8 cellular contexts compared by ENCODE assay signal in genomic region chr2:98608118-98608961, GRCh38. TPM values are rescaled to one million over a fixed set of nuclear protein-coding genes. Genes with fewer than 3 reads are reported as not detected.
DNase-seq lines count a peak whose midpoint lies in the region; ATAC-seq and TF ChIP-seq lines count a peak whose summit lies in the region.

TSS of gene COA5 (minus strand) at chr2:98608512. CDS start at chr2:98608405, 107 bp downstream.
TSS of gene UNC50 (plus strand) at chr2:98608589. CDS start at chr2:98609760, 1,171 bp downstream.

- peak within 1 kb of the TSS; percentile 86 for H3K4me3 ChIP-seq in cardiac muscle cell
- H3K4me3 ChIP-seq in parathyroid adenoma (ENCODE audit: low read depth, low read length): peak within 1 kb of the TSS; percentile 84
- peak within 1 kb of the TSS; percentile 77 to 92 for H3K4me3 ChIP-seq in tibial artery

- peak within 1 kb of the TSS; percentile 77 for H3K4me2 ChIP-seq in parathyroid adenoma (ENCODE audit: low read length)

- H3K36me3 ChIP-seq in cardiac muscle cell (peaks cover 28% of the 10 kb centered on the region), parathyroid adenoma (ENCODE audit: control insufficient read depth, insufficient read depth, low read length) (no peaks in the 10 kb centered on the region), tibial artery (peaks cover 28 to 31% (median 31%) of the 10 kb centered on the region in 3 donors)

- H3K4me1 ChIP-seq in cardiac muscle cell (ENCODE audit: low read depth): peaks cover 15% of the 10 kb centered on the region
- H3K4me1 ChIP-seq in parathyroid adenoma: peaks cover 24% of the 10 kb centered on the region
- peaks cover 0 to 56% (median 43%) of the 10 kb centered on the region in 4 donors for H3K4me1 ChIP-seq in tibial artery

- intact Hi-C loops in tibial artery (cut with DNase I; ENCODE audit: low total_unique reads): loop anchor here (5.0 kb wide), 1 partner anchor 46 kb away; no protein-coding TSS in a partner anchor

- 0 out of 2 replicates have a peak, but pooled peaks have one; percentile 2 for TF ChIP-seq CTCF in GM12874 (IDR thresholded peaks at IDR 0.05; ENCODE audit: insufficient read depth, low read depth, low read length)
- TF ChIP-seq CTCF in cardiac muscle cell (IDR thresholded peaks at IDR 0.05; ENCODE audit: low read depth, low read length): no peak
- peak; percentile 21 for TF ChIP-seq CTCF in parathyroid adenoma (IDR thresholded peaks at IDR 0.05)
- no peak for TF ChIP-seq CTCF in tibial artery (IDR thresholded peaks at IDR 0.05)

- H3K27me3 ChIP-seq in cardiac muscle cell (no peaks in the 10 kb centered on the region), parathyroid adenoma (ENCODE audit: control insufficient read depth, insufficient read depth, low read length) (no peaks in the 10 kb centered on the region), tibial artery (no peaks in the 10 kb centered on the region)

- ATAC-seq in HG02763 (IDR thresholded peaks at IDR 0.05; ENCODE audit: unreplicated experiment): peak; percentile 93

- peak within 1 kb of the TSS; percentile 92 for H3K9ac ChIP-seq in parathyroid adenoma

- H3K9me3 ChIP-seq in cardiac muscle cell (ENCODE audit: low read depth) (no peaks in the 10 kb centered on the region), parathyroid adenoma (ENCODE audit: control insufficient read depth, low read length) (no peaks in the 10 kb centered on the region), tibial artery (no peaks in the 10 kb centered on the region)

- peaks cover 45% of the 10 kb centered on the region for H3K79me2 ChIP-seq in parathyroid adenoma

- H3K27ac ChIP-seq in cardiac muscle cell: peak within 1 kb of the TSS; percentile 99
- H3K27ac ChIP-seq in parathyroid adenoma: peak within 1 kb of the TSS; percentile 90
- H3K27ac ChIP-seq in tibial artery: peak within 1 kb of the TSS; percentile 90 to 98

- DNase-seq in NCI-H1417 treated with DMSO at 0.1 percent for 48 hours (lab: John Stamatoyannopoulos, UW) (peak; percentile 9), SW 1271 (lab: John Stamatoyannopoulos, UW) (peak; percentile 84 to 87), cardiac muscle cell (ENCODE audit: low read depth in 1 of 2, low spot score in 1 of 2) (peak; percentile 94 to 95), tibial artery (peak; percentile 77 to 94)
- DNase-seq in activated naive CD8-positive, alpha-beta T cell treated with anti-CD3 and anti-CD28 coated beads, Interleukin-2, amount 50 U/mL, for 16 hours (ENCODE audit: low read depth, low spot score): peak; percentile 88

- H2AFZ ChIP-seq in parathyroid adenoma: peak within 1 kb of the TSS; percentile 93

RNA-seq across cellular contexts. Expression of gene COA5, which starts in this region (rescaled TPM):
- 64.0 and 78.5 TPM in 2 replicates for total RNA-seq in cardiac muscle cell
- 85.4 and 88.8 TPM in 2 replicates for polyA plus RNA-seq in cardiac muscle cell

RNA-seq across cellular contexts. Expression of gene UNC50, which starts in this region (rescaled TPM):
- 35.0 and 37.9 TPM in 2 replicates for total RNA-seq in cardiac muscle cell
- 53.7 and 60.8 TPM in 2 replicates for polyA plus RNA-seq in cardiac muscle cell

Comparison
In these comparisons a context has a peak if more than half of its experiments do, and no peak if none do; other contexts are left out.
1. Peak in every context shown above with its lines: DNase-seq, ATAC-seq, H3K4me3 ChIP-seq and H3K27ac ChIP-seq.
2. CTCF ChIP-seq: peak in GM12874 (single experiment) and parathyroid adenoma (single experiment); none in cardiac muscle cell (single experiment) and tibial artery (0 of 2).
3. DNase-seq: peak in every context shown above with its lines; median percentile 94 in cardiac muscle cell; 88 in activated naive CD8-positive, alpha-beta T cell treated with anti-CD3 and anti-CD28 coated beads, Interleukin-2, amount 50 U/mL, for 16 hours; 86 in SW 1271; 86 in tibial artery; 9 in NCI-H1417 treated with DMSO at 0.1 percent for 48 hours.